ENCODE assay signal across 1 cellular context in the genomic region with DNA sequence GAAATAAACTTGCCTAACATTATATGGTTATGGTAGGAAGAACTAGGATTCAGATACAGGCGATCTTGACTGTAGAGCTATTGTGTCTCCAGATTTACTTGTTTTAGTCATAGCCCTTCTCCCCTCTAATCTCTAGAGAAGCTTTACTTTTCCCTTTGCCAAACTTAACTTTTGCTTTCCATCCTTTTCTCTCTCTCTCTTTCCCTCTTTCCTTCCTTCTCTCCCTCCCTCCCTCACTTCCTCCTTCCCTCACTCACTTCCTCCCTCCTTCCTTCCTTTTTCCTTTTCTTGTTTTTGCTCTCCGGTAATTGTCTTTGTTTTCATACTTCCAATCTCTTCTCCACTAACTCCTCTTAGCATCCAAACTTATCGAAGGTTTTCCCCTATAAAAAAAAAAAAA.
TF ChIP-seq lines count a peak whose summit lies in the region.

No MANE protein-coding gene starts in this region.

TF ChIP-seq in K562, 482 proteins besides CTCF, POLR2A, EP300 and RAD21 (continued from another document):
- TF ChIP-seq GTF2B (IDR thresholded peaks at IDR 0.05; ENCODE audit: extremely low read depth, insufficient read length) (no peak), JUN (IDR thresholded peaks at IDR 0.05; ENCODE audit: borderline replicate concordance, low read depth, low read length) (no peak), JUN (CRISPR knock-in tag; IDR thresholded peaks at IDR 0.05; ENCODE audit: borderline replicate concordance) (no peak), CEBPB (tag; IDR thresholded peaks at IDR 0.05) (no peak), ZNF551 (CRISPR knock-in tag; IDR thresholded peaks at IDR 0.05) (no peak), ZNF644 (tag; IDR thresholded peaks at IDR 0.05; ENCODE audit: low read depth) (no peak), CTBP1 (IDR thresholded peaks at IDR 0.05; ENCODE audit: borderline replicate concordance) (no peak), ZNF436 (CRISPR knock-in tag; IDR thresholded peaks at IDR 0.05) (no peak), SPI1 (IDR thresholded peaks at IDR 0.05; ENCODE audit: borderline replicate concordance, low read depth, low read length) (peak; percentile 19; the same call in 1 of the 2 replicates), CREM (IDR thresholded peaks at IDR 0.05; ENCODE audit: low read depth) (no peak), TCF15 (CRISPR knock-in tag; IDR thresholded peaks at IDR 0.05) (no peak), CHAMP1 (IDR thresholded peaks at IDR 0.05) (no peak), SNIP1 (IDR thresholded peaks at IDR 0.05; ENCODE audit: low read depth) (0 out of 2 replicates have a peak, but pooled peaks have one; percentile 30), KDM1A (IDR thresholded peaks at IDR 0.05) (no peak)
